12 cellular contexts compared by ENCODE assay signal in genomic region chr14:89336338-89336737, GRCh38.
DNase-seq lines count a peak whose midpoint lies in the region; ATAC-seq and TF ChIP-seq lines count a peak whose summit lies in the region.
"Had no signal": no experiment of that assay in that cellular context is flagged by ENCODE, and none has a peak within 500 bp of the region (broad histone marks: within the 10 kb centered on the region; RNA-seq: fewer than 3 reads in every experiment).

No MANE protein-coding gene starts in this region.

- H3K9ac ChIP-seq in Karpas-422 (ENCODE audit: low read length): no peak overlapping the region
- H3K9ac ChIP-seq in GM23248: no peak overlapping the region

- TF ChIP-seq CTCF in Caco-2 (IDR thresholded peaks at IDR 0.05; ENCODE audit: insufficient read depth in 1 of 2, low read depth in 1 of 2, low read length in 1 of 2, severe bottlenecking in 1 of 2, unreplicated experiment in 1 of 2): peak; percentile 19 to 20
- TF ChIP-seq CTCF in stomach (IDR thresholded peaks at IDR 0.05): no peak
- no peak for TF ChIP-seq CTCF in thyroid gland (IDR thresholded peaks at IDR 0.05)

- H3K9me3 Mint-ChIP-seq in Caco-2 (ENCODE audit: unreplicated experiment): no peaks in the 10 kb centered on the region

- TF ChIP-seq POLR2A in erythroblast (IDR thresholded peaks at IDR 0.05; ENCODE audit: low read length) (no peak), stomach (IDR thresholded peaks at IDR 0.05) (no peak), thyroid gland (IDR thresholded peaks at IDR 0.05) (no peak)

- H3K4me1 ChIP-seq in Caco-2: peaks cover 47% of the 10 kb centered on the region
- H3K4me1 ChIP-seq in Karpas-422 (ENCODE audit: low read length): no peaks in the 10 kb centered on the region
- H3K4me1 ChIP-seq in GM23248 (ENCODE audit: insufficient read depth): peaks cover 29% of the 10 kb centered on the region
- H3K4me1 ChIP-seq in stomach: peaks cover 28 to 52% (median 41%) of the 10 kb centered on the region in 4 donors
- H3K4me1 ChIP-seq in thyroid gland: peaks cover 11 to 16% of the 10 kb centered on the region in 2 donors

- H3K36me3 Mint-ChIP-seq in Caco-2 (ENCODE audit: insufficient read depth, unreplicated experiment): peaks cover 9% of the 10 kb centered on the region

- H3F3A ChIP-seq in GM23248 (ENCODE audit: insufficient read depth): peaks cover 12% of the 10 kb centered on the region; the same call in 1 of the 2 replicates

- H3K27ac ChIP-seq in Karpas-422 (ENCODE audit: low read length) (no peak overlapping the region), GM23248 (no peak overlapping the region), stomach (peak overlapping the region in 1 of 5 donors; percentile 20), thyroid gland (no peak overlapping the region)
- H3K27ac ChIP-seq: upper lobe of right lung had no signal

- H4K20me1 ChIP-seq in Karpas-422 (ENCODE audit: insufficient read depth, low read depth, low read length): no peaks in the 10 kb centered on the region
- H4K20me1 ChIP-seq in GM23248 (ENCODE audit: insufficient read depth): no peaks in the 10 kb centered on the region

- H3K79me2 ChIP-seq in Karpas-422 (ENCODE audit: low read length) (no peaks in the 10 kb centered on the region), GM23248 (ENCODE audit: insufficient read depth) (peaks cover 15% of the 10 kb centered on the region; the same call in 1 of the 2 replicates)

- DNase-seq in Caco-2: peak; percentile 39 to 46
- DNase-seq in Karpas-422: peak; percentile 78
- peak; percentile 13 to 17 for DNase-seq in erythroblast (lab: John Stamatoyannopoulos, UW)
- no peak for DNase-seq in GM23248
- no peak for DNase-seq in stomach
- DNase-seq in thyroid gland: no peak
- no peak for DNase-seq in SKM-1 (lab: John Stamatoyannopoulos, UW; ENCODE audit: unreplicated experiment)
- DNase-seq: activated naive CD4-positive, alpha-beta T cell treated with anti-CD3 and anti-CD28 coated beads, Interleukin-2, amount 50 U/mL, for 16 hours; NCI-H1417; stimulated activated CD4-positive, alpha-beta T cell treated with anti-CD3 and anti-CD28 coated beads, Interleukin-4, amount 100 ng/mL, for 24 hours; upper lobe of right lung had no signal

- H3K27ac Mint-ChIP-seq in Caco-2 (ENCODE audit: unreplicated experiment): peak overlapping the region; percentile 79

- H3K9me2 ChIP-seq in Karpas-422 (replicated peaks; ENCODE audit: insufficient read depth, low read length): no peaks in the 10 kb centered on the region
- H3K9me2 ChIP-seq in GM23248 (ENCODE audit: insufficient read depth): no peaks in the 10 kb centered on the region

- H2AFZ ChIP-seq in Karpas-422 (ENCODE audit: low read length): no peak overlapping the region
- H2AFZ ChIP-seq in GM23248: no peak overlapping the region

- no peaks in the 10 kb centered on the region for H3K27me3 ChIP-seq in Caco-2 (replicated peaks; ENCODE audit: control insufficient read depth, insufficient read depth, low read length)
- H3K27me3 ChIP-seq in Karpas-422 (ENCODE audit: low read length): no peaks in the 10 kb centered on the region
- H3K27me3 ChIP-seq in GM23248 (replicated peaks; ENCODE audit: insufficient read depth): no peaks in the 10 kb centered on the region
- H3K27me3 ChIP-seq in stomach: no peaks in the 10 kb centered on the region
- H3K27me3 ChIP-seq in thyroid gland: no peaks in the 10 kb centered on the region
- H3K27me3 ChIP-seq: upper lobe of right lung had no signal

- H3K4me1 Mint-ChIP-seq in Caco-2 (ENCODE audit: low read depth, unreplicated experiment): peaks cover 30% of the 10 kb centered on the region

- intact Hi-C loops in Caco-2 (cut with micrococcal nuclease; ENCODE audit: unreplicated experiment): loop anchor here (1.0 to 10.0 kb wide), 5 partner anchors 46 to 578 kb away; no protein-coding TSS in a partner anchor
- intact Hi-C loops in stomach (cut with DNase I; ENCODE audit: low total_unique reads): no loop called here
- intact Hi-C loops in thyroid gland (cut with DNase I): no loop called here

- POLR2A ChIA-PET in Caco-2 (lab: Charles Lee): interaction anchor here (1.6 kb wide), 1 partner anchor 15 kb away, joined by 3 read pairs; no protein-coding TSS in a partner anchor

- H3K4me3 ChIP-seq in Caco-2 (ENCODE audit: low read depth, low read length) (no peak overlapping the region), Karpas-422 (ENCODE audit: low read length) (no peak overlapping the region), GM23248 (no peak overlapping the region), stomach (no peak overlapping the region), thyroid gland (replicated peaks in 1 of 3) (no peak overlapping the region)
- H3K4me3 ChIP-seq: upper lobe of right lung had no signal

- H3K4me3 Mint-ChIP-seq in Caco-2 (ENCODE audit: unreplicated experiment): no peak overlapping the region

- TF ChIP-seq EP300 in stomach (IDR thresholded peaks at IDR 0.05): no peak

- CTCF ChIA-PET in Caco-2 (lab: Charles Lee): interaction anchor here (1.1 to 1.9 kb wide), 4 partner anchors 23 to 79 kb away, joined by 3 to 6 read pairs (median 4); no protein-coding TSS in a partner anchor

- BruUV-seq in Caco-2 (replicated peaks; lab: Mats Ljungman, UMichigan): no TSS peak

- 83% methylated on average over 3 of the region's 3 CpGs for whole genome bisulfite sequencing in GM23248 (ENCODE audit: low coverage in 1 of 2, low lambda C conversion rate in 2 of 2, missing lambda C conversion rate in 2 of 2), 2 experiments
- WGBS in stomach, 5 donors: 84 to 97% (median 90%) methylated on average over 3 of the region's 3 CpGs
- 89 to 91% methylated on average over 3 of the region's 3 CpGs for WGBS in thyroid gland, 2 donors

- in situ Hi-C loops in GM23248 (cut with MboI): no loop called here

- no peak overlapping the region for H3K4me2 ChIP-seq in Karpas-422 (ENCODE audit: low read depth, low read length, poor library complexity, severe bottlenecking)
- no peak overlapping the region for H3K4me2 ChIP-seq in GM23248 (ENCODE audit: unreplicated experiment)

- no peaks in the 10 kb centered on the region for H3K27me3 Mint-ChIP-seq in Caco-2 (ENCODE audit: insufficient read depth, unreplicated experiment)

- H3K36me3 ChIP-seq in Caco-2 (ENCODE audit: control insufficient read depth, insufficient read depth, low read length) (no peaks in the 10 kb centered on the region), Karpas-422 (ENCODE audit: insufficient read depth, low read length) (no peaks in the 10 kb centered on the region), GM23248 (ENCODE audit: low read depth) (no peaks in the 10 kb centered on the region), stomach (no peaks in the 10 kb centered on the region), thyroid gland (no peaks in the 10 kb centered on the region)
- H3K36me3 ChIP-seq: upper lobe of right lung had no signal

- peak; percentile 38 for ATAC-seq in GM18502 (IDR thresholded peaks at IDR 0.05; ENCODE audit: poor library complexity, unreplicated experiment)
- ATAC-seq: upper lobe of right lung had no signal

- H3K9me3 ChIP-seq in Caco-2 (no peaks in the 10 kb centered on the region), Karpas-422 (ENCODE audit: low read length) (no peaks in the 10 kb centered on the region), GM23248 (ENCODE audit: low read depth) (no peaks in the 10 kb centered on the region), stomach (no peaks in the 10 kb centered on the region), thyroid gland (no peaks in the 10 kb centered on the region)
- H3K9me3 ChIP-seq: upper lobe of right lung had no signal

Comparison
In these comparisons a context has a peak if more than half of its experiments do, and no peak if none do; other contexts are left out.
1. DNase-seq: peak in Caco-2 (2 of 2), Karpas-422 (single experiment) and erythroblast (2 of 2); none in GM23248 (single experiment), stomach (single experiment), thyroid gland (0 of 2) and SKM-1 (single experiment).
2. CTCF ChIP-seq: peak in Caco-2 (2 of 2); none in stomach (0 of 7) and thyroid gland (0 of 6).